10 cellular contexts compared by ENCODE assay signal in the genomic region with DNA sequence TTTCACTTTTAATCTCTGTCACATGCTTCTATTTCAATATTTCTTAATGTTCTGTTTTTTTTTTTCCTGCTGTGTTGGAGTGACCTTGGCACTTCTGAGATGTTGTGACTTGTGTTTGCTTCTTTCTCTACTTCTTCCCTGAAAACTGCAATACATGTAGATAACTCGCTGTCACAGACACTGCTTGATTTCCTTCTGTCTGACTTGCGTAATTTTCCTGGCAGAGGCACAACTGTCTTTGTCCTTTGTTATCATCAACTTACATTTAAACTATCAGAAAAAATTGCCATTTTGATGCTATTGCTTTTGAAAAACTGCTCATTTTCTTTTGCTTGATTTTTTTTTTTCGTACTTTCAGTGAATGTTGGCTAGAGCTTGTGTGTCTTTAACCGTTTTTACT.
DNase-seq lines count a peak whose midpoint lies in the region; FAIRE-seq and TF ChIP-seq lines count a peak whose summit lies in the region.
"Had no signal": no experiment of that assay in that cellular context is flagged by ENCODE, and none has a peak within 500 bp of the region (broad histone marks: within the 10 kb centered on the region; RNA-seq: fewer than 3 reads in every experiment).

No MANE protein-coding gene starts in this region.

- H3K27ac Mint-ChIP-seq in mesothelial cell of epicardium: peak overlapping the region; percentile 1
- H3K27ac Mint-ChIP-seq: activated naive CD4-positive, alpha-beta T cell treated with anti-CD3 and anti-CD28 coated beads, Interleukin-2, amount 50 U/mL, for 24 hours had no signal

- H3K4me3 ChIP-seq in bronchial epithelial cell (ENCODE audit: low read depth, low read length): no peak overlapping the region

- peaks cover 9% of the 10 kb centered on the region for H3K9me3 Mint-ChIP-seq in mesothelial cell of epicardium
- H3K9me3 Mint-ChIP-seq: activated naive CD4-positive, alpha-beta T cell treated with anti-CD3 and anti-CD28 coated beads, Interleukin-2, amount 50 U/mL, for 24 hours had no signal

- H3K36me3 ChIP-seq in bronchial epithelial cell (ENCODE audit: control insufficient read depth, insufficient read depth, low read length): no peaks in the 10 kb centered on the region

- peaks cover 34% of the 10 kb centered on the region for H3K4me1 Mint-ChIP-seq in mesothelial cell of epicardium

- no peak overlapping the region for H3K4me3 Mint-ChIP-seq in mesothelial cell of epicardium

- H3K27me3 Mint-ChIP-seq in mesothelial cell of epicardium (ENCODE audit: low read depth): no peaks in the 10 kb centered on the region
- H3K27me3 Mint-ChIP-seq: activated naive CD4-positive, alpha-beta T cell treated with anti-CD3 and anti-CD28 coated beads, Interleukin-2, amount 50 U/mL, for 24 hours had no signal

- TF ChIP-seq CTCF in bronchial epithelial cell (IDR thresholded peaks at IDR 0.05; ENCODE audit: insufficient read depth, low read length, severe bottlenecking): no peak
- no peak for TF ChIP-seq CTCF in mesothelial cell of epicardium (IDR thresholded peaks at IDR 0.05; ENCODE audit: unreplicated experiment)

- H3K27me3 ChIP-seq in bronchial epithelial cell (ENCODE audit: control insufficient read depth, insufficient read depth, low read length): no peaks in the 10 kb centered on the region

- H3K36me3 Mint-ChIP-seq in mesothelial cell of epicardium: peaks cover 11% of the 10 kb centered on the region

- FAIRE-seq in bronchial epithelial cell (lab: Jason Lieb, UNC): no peak
- FAIRE-seq: D721Med had no signal

- peak; percentile 10 for DNase-seq in AG08395 (ENCODE audit: low spot score)
- peak; percentile 84 for DNase-seq in MV-4-11 (lab: John Stamatoyannopoulos, UW)
- peak; percentile 26 for DNase-seq in bronchial epithelial cell (ENCODE audit: low read depth)
- DNase-seq in mesothelial cell of epicardium (ENCODE audit: low spot score in 2 of 2, unreplicated experiment in 2 of 2): no peak
- no peak for DNase-seq in G401 (ENCODE audit: low spot score)
- DNase-seq in NCI-H1105 treated with DMSO at 0.1 percent for 48 hours (lab: John Stamatoyannopoulos, UW): no peak
- DNase-seq in NCI-H69 (lab: John Stamatoyannopoulos, UW): no peak
- DNase-seq in NCI-H1694 treated with DMSO at 0.1 percent for 48 hours (lab: John Stamatoyannopoulos, UW): no peak

- in situ Hi-C loops in G401 (cut with HindIII; ENCODE audit: low sequenced_read_pairs): no loop called here

Comparison
In these comparisons a context has a peak if more than half of its experiments do, and no peak if none do; other contexts are left out.
1. DNase-seq: peak in AG08395 (single experiment), MV-4-11 (single experiment) and bronchial epithelial cell (single experiment); none in mesothelial cell of epicardium (0 of 2), G401 (single experiment), NCI-H1105 treated with DMSO at 0.1 percent for 48 hours (single experiment), NCI-H69 (single experiment) and NCI-H1694 treated with DMSO at 0.1 percent for 48 hours (single experiment).